12 cellular contexts compared by ENCODE assay signal in the genomic region with DNA sequence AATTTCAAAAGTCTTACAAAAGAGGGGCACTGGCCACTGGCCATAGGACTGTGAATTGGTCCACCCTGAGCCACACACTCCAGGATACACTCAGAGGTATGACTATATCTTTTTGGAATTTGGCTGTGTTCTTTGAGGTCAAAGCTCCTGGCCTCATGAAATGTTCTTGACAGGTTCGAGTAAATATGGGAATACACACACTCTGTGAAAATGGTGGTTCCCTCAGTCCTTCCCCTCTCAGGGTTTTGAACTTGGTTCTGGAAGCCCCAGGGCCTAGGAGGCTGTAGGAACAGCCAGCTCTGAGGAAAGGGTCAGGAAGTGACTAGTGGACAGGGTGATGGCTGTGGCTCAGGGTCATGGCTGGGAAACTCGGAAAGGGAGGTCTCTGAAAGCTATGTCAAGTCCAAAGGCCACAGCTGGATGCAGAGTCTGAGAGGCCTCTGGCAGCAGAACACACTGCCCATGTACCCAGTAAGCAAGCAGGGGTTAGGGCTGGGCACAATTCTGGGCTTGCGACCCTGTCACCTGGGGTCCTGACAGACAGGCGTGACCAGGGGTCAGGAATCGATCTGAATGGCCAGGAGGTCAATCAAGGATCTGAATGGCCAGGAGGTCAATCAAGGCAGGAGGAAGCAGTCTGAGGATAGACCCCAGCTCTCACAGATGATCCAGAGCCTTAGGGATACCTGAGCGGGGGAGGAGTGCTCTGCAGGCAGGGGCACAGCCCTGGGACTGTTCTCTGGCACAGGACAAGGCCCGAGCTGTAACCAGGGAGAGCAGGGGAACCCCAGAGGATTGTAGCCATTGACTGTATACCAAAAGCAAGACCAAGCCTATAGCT.
DNase-seq lines count a peak whose midpoint lies in the region; ATAC-seq, FAIRE-seq and TF ChIP-seq lines count a peak whose summit lies in the region.
"Had no signal": no experiment of that assay in that cellular context is flagged by ENCODE, and none has a peak within 500 bp of the region (broad histone marks: within the 10 kb centered on the region; RNA-seq: fewer than 3 reads in every experiment).

No MANE protein-coding gene starts in this region.

- H3K27ac ChIP-seq in right cardiac atrium (ENCODE audit: low read length) (no peak overlapping the region), spleen (peak overlapping the region; percentile 29 to 75 (median 56))

- peak; percentile 44 for DNase-seq in H54 (ENCODE audit: insufficient read length, low spot score)
- peak; percentile 80 for DNase-seq in astrocyte of the hippocampus (ENCODE audit: low read depth, low spot score)
- no peak for DNase-seq in right cardiac atrium
- no peak for DNase-seq in spleen
- no peak for DNase-seq in stimulated activated CD4-positive, alpha-beta T cell treated with anti-CD3 and anti-CD28 coated beads, Interleukin-15, amount 100 ng/mL, for 24 hours
- no peak for DNase-seq in GM10266 (ENCODE audit: extremely low spot score)
- DNase-seq in OCI-M2 (lab: John Stamatoyannopoulos, UW; ENCODE audit: unreplicated experiment): no peak
- DNase-seq: activated CD8-positive, alpha-beta memory T cell treated with anti-CD3 and anti-CD28 coated beads, Interleukin-2, amount 50 U/mL, for 48 hours; erythroblast; NCI-H1417 treated with DMSO at 0.1 percent for 48 hours had no signal

- no peaks in the 10 kb centered on the region for H3K9me3 ChIP-seq in right cardiac atrium (ENCODE audit: control insufficient read depth, low read length)
- H3K9me3 ChIP-seq in spleen: no peaks in the 10 kb centered on the region
- H3K9me3 ChIP-seq: tibial nerve had no signal

- no peaks in the 10 kb centered on the region for H3K4me1 ChIP-seq in right cardiac atrium (ENCODE audit: control insufficient read depth, insufficient read depth, low read length)
- H3K4me1 ChIP-seq in spleen: peaks cover 0 to 45% (median 22%) of the 10 kb centered on the region in 6 donors

- peak; percentile 29 to 59 for ATAC-seq in right cardiac atrium
- ATAC-seq in HG02852 (IDR thresholded peaks at IDR 0.05; ENCODE audit: unreplicated experiment): no peak

- H3K4me3 ChIP-seq in right cardiac atrium (ENCODE audit: low read length) (no peak overlapping the region), spleen (no peak overlapping the region)
- H3K4me3 ChIP-seq: tibial nerve had no signal

- TF ChIP-seq POLR2A in H54 (IDR thresholded peaks at IDR 0.05; ENCODE audit: low read depth, low read length): no peak
- TF ChIP-seq POLR2A in spleen (IDR thresholded peaks at IDR 0.05): no peak

- intact Hi-C loops in right cardiac atrium (cut with DNase I): no loop called here
- intact Hi-C loops in spleen (cut with DNase I; ENCODE audit: low total_unique reads): no loop called here

- no peaks in the 10 kb centered on the region for H3K36me3 ChIP-seq in spleen
- H3K36me3 ChIP-seq: tibial nerve had no signal

- peak; percentile 38 for FAIRE-seq in H54 (lab: Jason Lieb, UNC)

- WGBS in right cardiac atrium: 87% methylated on average over 7 of the region's 7 CpGs
- WGBS in spleen, 5 donors: 55 to 79% (median 75%) methylated on average over 7 of the region's 7 CpGs

- TF ChIP-seq CTCF in spleen (IDR thresholded peaks at IDR 0.05 in 8 of 11, conservative IDR thresholded peaks at IDR 0.05 in 3 of 11): no peak
- TF ChIP-seq CTCF in GM10266 (IDR thresholded peaks at IDR 0.05; ENCODE audit: control insufficient read depth, insufficient read depth, low read depth, missing control alignments): no peak

- H3K27me3 ChIP-seq in right cardiac atrium (ENCODE audit: control insufficient read depth, insufficient read depth) (no peaks in the 10 kb centered on the region), spleen (replicated peaks in 1 of 7) (no peaks in the 10 kb centered on the region)
- H3K27me3 ChIP-seq: tibial nerve had no signal

Comparison
In these comparisons a context has a peak if more than half of its experiments do, and no peak if none do; other contexts are left out.
1. DNase-seq: peak in H54 (single experiment) and astrocyte of the hippocampus (single experiment); none in right cardiac atrium (0 of 3), spleen (single experiment), stimulated activated CD4-positive, alpha-beta T cell treated with anti-CD3 and anti-CD28 coated beads, Interleukin-15, amount 100 ng/mL, for 24 hours (single experiment), GM10266 (single experiment) and OCI-M2 (single experiment).